In the genomic region with DNA sequence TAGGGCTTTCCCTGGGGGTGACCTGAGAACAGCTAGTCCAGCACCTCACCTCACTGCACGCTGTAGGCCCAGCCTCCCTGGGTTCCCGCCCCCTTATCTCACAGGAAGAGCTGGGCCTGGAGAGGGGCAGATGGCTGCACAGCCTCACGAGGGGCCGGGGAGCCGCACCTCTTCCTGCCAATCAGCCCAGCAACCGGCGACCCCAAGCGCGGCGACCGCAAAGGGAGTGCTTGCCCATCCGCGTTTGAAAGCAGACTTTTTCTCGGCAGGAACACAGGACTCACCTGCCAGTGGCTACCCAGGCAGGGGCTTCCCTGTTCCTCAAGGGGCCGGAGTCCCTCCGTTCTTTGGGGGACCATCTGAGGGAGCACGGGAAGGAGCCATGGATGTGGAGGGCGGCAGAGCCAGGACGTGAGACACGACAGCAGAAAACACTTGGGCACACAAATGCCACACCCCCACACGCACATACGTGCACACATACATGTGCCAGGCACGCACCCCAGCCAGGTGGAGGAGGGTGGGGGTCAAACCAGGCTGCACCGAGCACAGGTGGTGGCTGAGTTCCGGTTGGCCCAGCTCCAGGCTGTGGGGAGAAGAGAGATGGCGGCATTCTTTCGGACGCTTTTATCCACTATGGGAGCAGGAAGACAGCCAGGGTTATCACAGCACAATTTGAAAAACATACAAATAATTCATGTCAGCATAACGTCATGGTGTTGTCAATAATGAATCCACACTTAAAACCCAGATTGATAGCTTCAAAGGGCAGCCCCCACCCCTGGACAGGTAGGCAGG, we compare ENCODE assay signal across 10 cellular contexts. TPM values are rescaled to one million over a fixed set of nuclear protein-coding genes. Genes with fewer than 3 reads are reported as not detected.
DNase-seq lines count a peak whose midpoint lies in the region; ATAC-seq and TF ChIP-seq lines count a peak whose summit lies in the region.
"Had no signal": no experiment of that assay in that cellular context is flagged by ENCODE, and none has a peak within 500 bp of the region (broad histone marks: within the 10 kb centered on the region; RNA-seq: fewer than 3 reads in every experiment).

No MANE protein-coding gene starts in this region.

- H3K36me3 Mint-ChIP-seq in activated T-cell treated with anti-CD3 and anti-CD28 coated beads, Interleukin-2, amount 50 U/mL, for 4 hours (ENCODE audit: insufficient read depth) = no peaks in the 10 kb centered on the region
- no peaks in the 10 kb centered on the region for H3K36me3 Mint-ChIP-seq in nephron (ENCODE audit: low read depth)

- H3K9me3 Mint-ChIP-seq in activated T-cell treated with anti-CD3 and anti-CD28 coated beads, Interleukin-2, amount 50 U/mL, for 4 hours = no peaks in the 10 kb centered on the region
- no peaks in the 10 kb centered on the region for H3K9me3 Mint-ChIP-seq in nephron

- no peak for ATAC-seq in activated T-cell treated with anti-CD3 and anti-CD28 coated beads, Interleukin-2, amount 50 U/mL, for 4 hours
- ATAC-seq in HG03025 (IDR thresholded peaks at IDR 0.05; ENCODE audit: low FRiP score, unreplicated experiment) = no peak

- peak overlapping the region; percentile 52 for H3K4me3 Mint-ChIP-seq in activated T-cell treated with anti-CD3 and anti-CD28 coated beads, Interleukin-2, amount 50 U/mL, for 4 hours
- H3K4me3 Mint-ChIP-seq in nephron = peak overlapping the region in 2 of 3 experiments; percentile 13 to 30

- H3K4me1 Mint-ChIP-seq in activated T-cell treated with anti-CD3 and anti-CD28 coated beads, Interleukin-2, amount 50 U/mL, for 4 hours (ENCODE audit: low read depth) = peaks cover 45% of the 10 kb centered on the region
- H3K4me1 Mint-ChIP-seq in nephron = peaks cover 30% of the 10 kb centered on the region

- CTCF ChIA-PET in HEK293T (lab: Yijun Ruan, JAX) = no interaction called here

- peak overlapping the region; percentile 40 for H3K4me3 ChIP-seq in GM06990 (replicated peaks; ENCODE audit: low read depth, low read length)
- H3K4me3 ChIP-seq: ovary had no signal

- no peaks in the 10 kb centered on the region for H3K27me3 Mint-ChIP-seq in activated T-cell treated with anti-CD3 and anti-CD28 coated beads, Interleukin-2, amount 50 U/mL, for 4 hours (ENCODE audit: low read depth)
- H3K27me3 Mint-ChIP-seq in nephron (ENCODE audit: low read depth) = peaks cover 20% of the 10 kb centered on the region

- TF ChIP-seq CTCF in GM06990 (IDR thresholded peaks at IDR 0.05; ENCODE audit: insufficient read depth, low read length, poor library complexity, severe bottlenecking) = no peak
- no peak for TF ChIP-seq CTCF in nephron (IDR thresholded peaks at IDR 0.05; ENCODE audit: unreplicated experiment in 3 of 3)

- H3K27ac Mint-ChIP-seq in nephron = peak overlapping the region in 2 of 3 experiments; percentile 51 to 56

- no peaks in the 10 kb centered on the region; the same call in 1 of the 2 replicates for H3K36me3 ChIP-seq in GM06990 (ENCODE audit: control insufficient read depth, insufficient read depth, low read length)
- H3K36me3 ChIP-seq: ovary had no signal

- DNase-seq in GM06990 (ENCODE audit: extremely low read depth, insufficient read length) (peak; percentile 73), KG1 (lab: John Stamatoyannopoulos, UW) (peak; percentile 45), NK-92 (lab: John Stamatoyannopoulos, UW; ENCODE audit: unreplicated experiment) (no peak), HEK293T (ENCODE audit: extremely low spot score) (no peak)
- DNase-seq in activated T-cell treated with anti-CD3 and anti-CD28 coated beads, Interleukin-2, amount 50 U/mL, for 4 hours = no peak
- no peak for DNase-seq in stimulated activated CD4-positive, alpha-beta T cell treated with anti-CD3 and anti-CD28 coated beads, Interleukin-4, amount 100 ng/mL, for 4 hours
- DNase-seq: HCEC 1CT had no signal

- POLR2A ChIA-PET in HEK293T (lab: Yijun Ruan, JAX) = no interaction called here

- no peaks in the 10 kb centered on the region for H3K27me3 ChIP-seq in GM06990 (replicated peaks; ENCODE audit: control insufficient read depth, insufficient read depth, low read length)
- H3K27me3 ChIP-seq: ovary had no signal

TF ChIP-seq in HEK293T, 16 proteins besides CTCF, POLR2A, EP300 and RAD21:
- TF ChIP-seq FOXA1 (IDR thresholded peaks at IDR 0.05) = no peak
- TF ChIP-seq CTBP1 (IDR thresholded peaks at IDR 0.05; ENCODE audit: borderline replicate concordance) = no peak
- no peak for TF ChIP-seq LEF1 (IDR thresholded peaks at IDR 0.05; ENCODE audit: borderline replicate concordance)
- no peak for TF ChIP-seq BHLHE40 (IDR thresholded peaks at IDR 0.05; ENCODE audit: borderline replicate concordance)
- TF ChIP-seq ZNF384 (IDR thresholded peaks at IDR 0.05) = no peak
- TF ChIP-seq ARNT (IDR thresholded peaks at IDR 0.05) = no peak
- no peak for TF ChIP-seq L3MBTL2 (conservative IDR thresholded peaks at IDR 0.05)
- no peak for TF ChIP-seq FOXK2 (IDR thresholded peaks at IDR 0.05)
- TF ChIP-seq, protein P1, sequence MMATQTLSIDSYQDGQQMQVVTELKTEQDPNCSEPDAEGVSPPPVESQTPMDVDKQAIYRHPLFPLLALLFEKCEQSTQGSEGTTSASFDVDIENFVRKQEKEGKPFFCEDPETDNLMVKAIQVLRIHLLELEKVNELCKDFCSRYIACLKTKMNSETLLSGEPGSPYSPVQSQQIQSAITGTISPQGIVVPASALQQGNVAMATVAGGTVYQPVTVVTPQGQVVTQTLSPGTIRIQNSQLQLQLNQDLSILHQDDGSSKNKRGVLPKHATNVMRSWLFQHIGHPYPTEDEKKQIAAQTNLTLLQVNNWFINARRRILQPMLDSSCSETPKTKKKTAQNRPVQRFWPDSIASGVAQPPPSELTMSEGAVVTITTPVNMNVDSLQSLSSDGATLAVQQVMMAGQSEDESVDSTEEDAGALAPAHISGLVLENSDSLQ (IDR thresholded peaks at IDR 0.05) = no peak
- no peak for TF ChIP-seq ELF4 (IDR thresholded peaks at IDR 0.05)
- no peak for TF ChIP-seq NFRKB (IDR thresholded peaks at IDR 0.05)
- TF ChIP-seq FOXM1 (IDR thresholded peaks at IDR 0.05; ENCODE audit: borderline replicate concordance) = no peak
- no peak for TF ChIP-seq HDGF (IDR thresholded peaks at IDR 0.05; ENCODE audit: borderline replicate concordance)
- TF ChIP-seq TARDBP (IDR thresholded peaks at IDR 0.05) = no peak
- no peak for TF ChIP-seq SP1 (IDR thresholded peaks at IDR 0.05)
TF ChIP-seq in HEK293T: peak in this region for 0.

RNA-seq across cellular contexts. Expression of a gene that starts 11.3 kb away (rescaled TPM):
- total RNA-seq in activated T-cell treated with anti-CD3 and anti-CD28 coated beads, Interleukin-2, amount 50 U/mL, for 4 hours = 10 to 100 TPM; 46.3 to 47.4 (median 46.5) TPM

RNA-seq across cellular contexts. Expression of a gene that starts 12.3 kb away (rescaled TPM):
- 1 to 10 TPM; 5.9 to 6.2 (median 6.0) TPM for total RNA-seq in activated T-cell treated with anti-CD3 and anti-CD28 coated beads, Interleukin-2, amount 50 U/mL, for 4 hours

Comparison
In these comparisons a context has a peak if more than half of its experiments do, and no peak if none do; other contexts are left out.
1. DNase-seq: peak in GM06990 (single experiment) and KG1 (single experiment); none in activated T-cell treated with anti-CD3 and anti-CD28 coated beads, Interleukin-2, amount 50 U/mL, for 4 hours (single experiment), NK-92 (single experiment), HEK293T (single experiment) and stimulated activated CD4-positive, alpha-beta T cell treated with anti-CD3 and anti-CD28 coated beads, Interleukin-4, amount 100 ng/mL, for 4 hours (0 of 2).